ENCODE assay signal across 8 cellular contexts in the genomic region with DNA sequence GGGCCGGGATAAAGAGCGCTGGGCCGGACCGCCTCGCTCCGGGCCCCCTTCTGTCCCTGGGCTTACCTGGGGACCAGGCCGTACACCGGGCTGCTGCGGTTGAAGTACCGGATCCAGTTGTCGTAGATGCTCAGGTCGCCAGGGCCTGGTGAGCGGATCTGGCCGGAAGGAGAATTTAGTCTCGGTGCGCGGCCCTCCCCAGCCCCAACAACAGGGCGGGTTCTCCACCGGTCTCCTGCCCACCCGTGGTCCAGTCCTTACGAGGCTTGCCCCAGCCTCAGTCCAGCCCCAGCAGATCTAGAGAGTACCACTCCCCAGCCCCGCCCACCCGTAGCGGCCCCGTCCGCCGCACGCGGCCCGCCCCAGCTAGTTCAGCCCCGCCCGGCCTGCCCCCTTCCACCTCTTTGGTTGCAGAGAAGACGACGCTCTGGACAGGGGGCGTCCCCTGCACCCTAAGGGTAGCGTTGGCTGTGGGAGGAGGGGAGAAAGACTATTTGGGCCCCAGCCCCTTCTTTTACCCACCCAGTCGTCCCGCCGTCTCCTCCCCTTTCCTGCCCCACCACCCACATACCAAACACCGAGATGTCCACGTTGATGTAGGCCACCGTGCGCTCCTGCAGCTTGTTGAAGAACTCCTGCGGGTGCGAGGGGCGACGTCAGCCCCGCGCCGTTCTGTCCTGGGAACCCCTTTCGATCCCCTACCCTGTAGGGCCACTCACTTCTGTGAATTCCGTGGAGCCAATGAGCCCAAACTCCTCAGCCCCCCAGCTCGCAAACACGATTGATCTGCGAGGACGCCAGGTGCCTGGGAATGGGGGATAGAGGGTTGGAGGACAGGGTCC. TPM values are rescaled to one million over a fixed set of nuclear protein-coding genes. Genes with fewer than 3 reads are reported as not detected.
DNase-seq lines count a peak whose midpoint lies in the region; ATAC-seq and TF ChIP-seq lines count a peak whose summit lies in the region.
"Had no signal": no experiment of that assay in that cellular context is flagged by ENCODE, and none has a peak within 500 bp of the region (broad histone marks: within the 10 kb centered on the region; RNA-seq: fewer than 3 reads in every experiment).

No MANE protein-coding gene starts in this region.

- peaks cover 12% of the 10 kb centered on the region for H3K36me3 Mint-ChIP-seq in activated T-helper 17 cell treated with anti-CD3 and anti-CD28 coated beads, Interleukin-2, amount 50 U/mL, for 72 hours (ENCODE audit: low read depth)
- H3K36me3 Mint-ChIP-seq in chondrocyte (ENCODE audit: low read depth) = peaks cover 3% of the 10 kb centered on the region

- H3K27me3 ChIP-seq in ACC112 (ENCODE audit: insufficient read depth, low read length) = no peaks in the 10 kb centered on the region

- TF ChIP-seq CTCF in chondrocyte (IDR thresholded peaks at IDR 0.05) = no peak

- peak; percentile 27 for DNase-seq in left kidney (ENCODE audit: low read depth, low spot score)
- no peak for DNase-seq in NCI-H82 (lab: John Stamatoyannopoulos, UW)
- DNase-seq in chondrocyte (ENCODE audit: low spot score) = no peak
- no peak for DNase-seq in foreskin melanocyte
- DNase-seq: NCI-H1436 treated with DMSO at 0.1 percent for 48 hours had no signal

- H3K27ac Mint-ChIP-seq in activated T-helper 17 cell treated with anti-CD3 and anti-CD28 coated beads, Interleukin-2, amount 50 U/mL, for 72 hours = peak overlapping the region; percentile 7
- H3K27ac Mint-ChIP-seq in chondrocyte (ENCODE audit: unreplicated experiment) = no peak overlapping the region

- H3K4me3 ChIP-seq in ACC112 (ENCODE audit: low read depth, low read length) = peak overlapping the region; percentile 75

- H3K27ac ChIP-seq in ACC112 (ENCODE audit: low read depth, low read length) = no peak overlapping the region
- H3K27ac ChIP-seq: C4-2B had no signal

- H3K4me1 ChIP-seq in ACC112 (ENCODE audit: control insufficient read depth, insufficient read depth, low read length, unreplicated experiment) = peaks cover 2% of the 10 kb centered on the region

- H3K79me2 ChIP-seq in ACC112 (ENCODE audit: control insufficient read depth, insufficient read depth, low read length, unreplicated experiment) = peaks cover 3% of the 10 kb centered on the region

- H3K4me1 Mint-ChIP-seq in activated T-helper 17 cell treated with anti-CD3 and anti-CD28 coated beads, Interleukin-2, amount 50 U/mL, for 72 hours = peaks cover 11% of the 10 kb centered on the region
- peaks cover 2% of the 10 kb centered on the region for H3K4me1 Mint-ChIP-seq in chondrocyte (ENCODE audit: low read depth)

- peak overlapping the region; percentile 83 for H2AFZ ChIP-seq in ACC112 (ENCODE audit: low read length, unreplicated experiment)

- H3K4me3 Mint-ChIP-seq in activated T-helper 17 cell treated with anti-CD3 and anti-CD28 coated beads, Interleukin-2, amount 50 U/mL, for 72 hours = peak overlapping the region; percentile 69
- no peak overlapping the region for H3K4me3 Mint-ChIP-seq in chondrocyte (ENCODE audit: unreplicated experiment)

- 0 out of 2 replicates have a peak, but pooled peaks cover 5% of the 10 kb centered on the region for H3K36me3 ChIP-seq in ACC112 (ENCODE audit: insufficient read depth, low read length)

- H3K9me3 Mint-ChIP-seq in activated T-helper 17 cell treated with anti-CD3 and anti-CD28 coated beads, Interleukin-2, amount 50 U/mL, for 72 hours = no peaks in the 10 kb centered on the region
- no peaks in the 10 kb centered on the region for H3K9me3 Mint-ChIP-seq in chondrocyte (ENCODE audit: low read depth)

- no peaks in the 10 kb centered on the region for H3K27me3 Mint-ChIP-seq in activated T-helper 17 cell treated with anti-CD3 and anti-CD28 coated beads, Interleukin-2, amount 50 U/mL, for 72 hours
- H3K27me3 Mint-ChIP-seq in chondrocyte (ENCODE audit: low read depth) = no peaks in the 10 kb centered on the region

- ATAC-seq in activated T-helper 17 cell treated with anti-CD3 and anti-CD28 coated beads, Interleukin-2, amount 50 U/mL, for 72 hours (replicated peaks) = peak; percentile 76

RNA-seq across cellular contexts. Expression of a gene that starts 6.8 kb away (rescaled TPM):
- 10 to 100 TPM; 12.3 to 20.1 TPM for total RNA-seq in activated T-helper 17 cell treated with anti-CD3 and anti-CD28 coated beads, Interleukin-2, amount 50 U/mL, for 72 hours
- total RNA-seq in chondrocyte = 13.1 to 18.2 TPM (median 14.3 TPM) in 3 replicates

RNA-seq across cellular contexts. Expression of a gene that starts 10.6 kb away (rescaled TPM):
- total RNA-seq in activated T-helper 17 cell treated with anti-CD3 and anti-CD28 coated beads, Interleukin-2, amount 50 U/mL, for 72 hours = 10 to 100 TPM; 11.2 to 12.6 TPM
- total RNA-seq in chondrocyte = not detected in 3 replicates

RNA-seq across cellular contexts. Expression of a gene that starts 20.6 kb away (rescaled TPM):
- total RNA-seq in activated T-helper 17 cell treated with anti-CD3 and anti-CD28 coated beads, Interleukin-2, amount 50 U/mL, for 72 hours = 10 to 100 TPM; 13.5 to 14.4 TPM
- total RNA-seq in chondrocyte = 21.0 to 26.1 TPM (median 24.9 TPM) in 3 replicates

RNA-seq across cellular contexts. Expression of a gene that starts 33.8 kb away (rescaled TPM):
- 10 to 100 TPM; 60.4 to 90.5 TPM for total RNA-seq in activated T-helper 17 cell treated with anti-CD3 and anti-CD28 coated beads, Interleukin-2, amount 50 U/mL, for 72 hours
- 80.1 to 85.5 TPM (median 83.7 TPM) in 3 replicates for total RNA-seq in chondrocyte

RNA-seq across cellular contexts. Expression of a gene that starts 36.0 kb away (rescaled TPM):
- total RNA-seq in activated T-helper 17 cell treated with anti-CD3 and anti-CD28 coated beads, Interleukin-2, amount 50 U/mL, for 72 hours = 100 to 1,000 TPM in 1 of 2 donors, 10 to 100 TPM in 1; 99.5 to 127 TPM
- total RNA-seq in chondrocyte = 5.5 to 11.4 TPM (median 6.3 TPM) in 3 replicates

Comparison
In these comparisons a context has a peak if more than half of its experiments do, and no peak if none do; other contexts are left out.
1. RNA of a gene that starts 10.6 kb away (total RNA-seq): 11.2 to 12.6 TPM in activated T-helper 17 cell treated with anti-CD3 and anti-CD28 coated beads, Interleukin-2, amount 50 U/mL, for 72 hours; not detected in chondrocyte; every median in the first group is over 10 times any median in the second.